Comparison of ENCODE assay signal across 10 cellular contexts in the genomic region with DNA sequence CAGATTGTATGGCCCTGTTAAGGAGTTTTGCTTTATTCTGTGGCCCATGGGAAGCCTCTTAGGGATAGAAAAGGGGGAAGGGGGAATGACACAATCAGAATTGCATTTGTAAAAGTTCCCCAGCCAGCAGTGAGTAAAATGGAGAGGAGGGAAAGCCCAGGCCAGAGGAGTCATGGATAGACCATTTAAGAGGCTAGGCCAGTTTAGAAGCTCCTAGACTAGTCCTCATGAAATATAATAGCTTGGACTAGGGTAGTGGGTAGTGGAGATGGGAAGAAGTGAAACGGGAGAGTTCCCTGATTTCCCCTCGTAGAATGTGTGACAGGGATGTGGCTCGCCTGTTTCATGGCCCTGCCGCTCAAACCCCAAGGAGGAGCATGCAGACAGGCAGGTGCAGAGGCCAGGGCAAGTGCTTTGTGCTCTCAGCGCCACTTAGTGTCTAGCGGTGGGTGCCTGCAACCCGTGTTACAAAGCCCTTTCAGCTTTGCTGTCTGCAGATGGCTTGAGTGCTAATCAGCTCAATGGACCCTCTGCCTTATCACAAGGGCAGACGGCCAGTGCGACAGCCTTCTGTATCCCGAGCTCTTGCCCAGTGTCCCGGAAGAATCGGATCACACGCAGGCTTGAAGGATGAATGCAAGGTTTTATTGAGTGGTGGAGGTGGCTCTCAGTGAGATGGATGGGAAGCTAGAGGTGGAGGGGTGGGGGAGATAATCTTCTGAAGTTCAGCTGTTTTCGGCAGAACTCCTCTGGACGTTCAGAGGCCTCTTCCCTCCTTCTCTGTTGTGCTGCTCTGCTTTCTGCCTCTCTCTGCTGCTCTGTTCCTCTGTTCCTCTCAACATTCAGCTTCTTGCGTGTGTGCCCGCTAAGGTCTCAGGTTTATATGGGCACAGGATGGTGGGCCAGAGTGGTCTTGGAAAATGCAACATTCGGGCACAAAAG.
DNase-seq lines count a peak whose midpoint lies in the region; ATAC-seq, FAIRE-seq and TF ChIP-seq lines count a peak whose summit lies in the region.
"Had no signal": no experiment of that assay in that cellular context is flagged by ENCODE, and none has a peak within 500 bp of the region (broad histone marks: within the 10 kb centered on the region; RNA-seq: fewer than 3 reads in every experiment).

No MANE protein-coding gene starts in this region.

- no peak overlapping the region for H3K4ac ChIP-seq in H1 (replicated peaks; ENCODE audit: insufficient read length, low read depth, low read length)

- H3K79me2 ChIP-seq in H1 (ENCODE audit: control insufficient read depth in 1 of 2, insufficient read depth in 2 of 2, low read length in 2 of 2) = no peaks in the 10 kb centered on the region

- WGBS in H1 (ENCODE audit: extremely low coverage in 1 of 2, insufficient coverage in 1 of 2, insufficient read length in 1 of 2, insufficient replicate concordance in 2 of 2, low coverage in 1 of 2, low lambda C conversion rate in 2 of 2, missing lambda C conversion rate in 1 of 2), 2 experiments = 45% methylated on average over 18 of the region's 18 CpGs; no CpG with 5 or more reads in 1 of the 2 experiments
- WGBS in ovary, 3 donors = 53 to 62% (median 60%) methylated on average over 18 of the region's 18 CpGs

- no peak overlapping the region for H4K5ac ChIP-seq in H1 (ENCODE audit: insufficient read length, low read depth, low read length)

- H3K9ac ChIP-seq in H1 (replicated peaks in 1 of 4; ENCODE audit: extremely low read depth in 1 of 4, low read depth in 3 of 4, low read length in 3 of 4) = no peak overlapping the region

- TF ChIP-seq EP300 in H1 (IDR thresholded peaks at IDR 0.05; ENCODE audit: borderline replicate concordance in 1 of 2, low read depth in 2 of 2, low read length in 2 of 2) = no peak
- no peak for TF ChIP-seq EP300 in ovary (IDR thresholded peaks at IDR 0.05)

- H4K91ac ChIP-seq in H1 (replicated peaks; ENCODE audit: insufficient read length, low read length) = no peak overlapping the region

- no peak overlapping the region for H2BK5ac ChIP-seq in H1 (ENCODE audit: low read depth, low read length)

- H3K4me3 ChIP-seq in H1 (ENCODE audit: extremely low read depth in 1 of 4, insufficient read depth in 2 of 4, low read depth in 3 of 4, low read length in 4 of 4) = no peak overlapping the region
- no peak overlapping the region for H3K4me3 ChIP-seq in ovary
- H3K4me3 ChIP-seq: left lung had no signal

- peak; percentile 72 for TF ChIP-seq RAD21 in H1 (IDR thresholded peaks at IDR 0.05 in 1 of 2, conservative IDR thresholded peaks at IDR 0.05 in 1 of 2; ENCODE audit: low read depth in 2 of 2, low read length in 2 of 2)

- H3K18ac ChIP-seq in H1 (ENCODE audit: extremely low read depth, low read length) = no peak overlapping the region

- no peak for FAIRE-seq in H1 (lab: Jason Lieb, UNC)
- FAIRE-seq: GM18507 had no signal

- POLR2A ChIA-PET in H1 (lab: Charles Lee; ENCODE audit: partially characterized antibody) = interaction anchor here (1.0 to 1.3 kb wide), 2 partner anchors 25 to 146 kb away, joined by 5 to 6 read pairs; partner anchors contain the start of gene CD164

- H3K9me3 ChIP-seq in H1 (ENCODE audit: insufficient read depth in 2 of 2, low read depth in 1 of 2, low read length in 1 of 2) = no peaks in the 10 kb centered on the region
- H3K9me3 ChIP-seq in ovary = no peaks in the 10 kb centered on the region
- H3K9me3 ChIP-seq: left lung had no signal

- no peak overlapping the region for H2AK5ac ChIP-seq in H1 (ENCODE audit: low read depth, low read length)

- H2BK120ac ChIP-seq in H1 (replicated peaks; ENCODE audit: low read depth, low read length) = no peak overlapping the region

- no peaks in the 10 kb centered on the region for H3K27me3 ChIP-seq in H1 (replicated peaks in 1 of 4; ENCODE audit: control insufficient read depth in 3 of 4, extremely low read depth in 1 of 4, insufficient read depth in 3 of 4, low read length in 3 of 4)
- H3K27me3 ChIP-seq in ovary = no peaks in the 10 kb centered on the region
- H3K27me3 ChIP-seq: left lung had no signal

- no peaks in the 10 kb centered on the region for H3K79me1 ChIP-seq in H1 (ENCODE audit: low read depth, low read length)

- ATAC-seq in HG02759 (IDR thresholded peaks at IDR 0.05; ENCODE audit: unreplicated experiment) = peak; percentile 77
- no peak for ATAC-seq in GM18511 (IDR thresholded peaks at IDR 0.05; ENCODE audit: unreplicated experiment)

- H3K36me3 ChIP-seq in H1 (ENCODE audit: control insufficient read depth in 2 of 4, insufficient read depth in 4 of 4, low read length in 3 of 4) (no peaks in the 10 kb centered on the region), ovary (no peaks in the 10 kb centered on the region)
- H3K36me3 ChIP-seq: left lung had no signal

- H4K8ac ChIP-seq in H1 (ENCODE audit: extremely low read depth, insufficient read depth, low read length) = no peak overlapping the region

- peak overlapping the region; percentile 44; the same call in 1 of the 2 replicates for H2BK12ac ChIP-seq in H1 (ENCODE audit: low read depth, low read length)

- DNase-seq in D341Med (ENCODE audit: low spot score) (peak; percentile 45), NOMO-1 treated with dmso at 0.1 percent for 144 hours (lab: John Stamatoyannopoulos, UW; ENCODE audit: unreplicated experiment) (peak; percentile 67), H1 (ENCODE audit: low read depth in 1 of 2, low spot score in 2 of 2) (peak; percentile 58 to 73), ovary (no peak)
- DNase-seq in stimulated activated CD4-positive, alpha-beta T cell treated with anti-CD3 and anti-CD28 coated beads, Interleukin-2, amount 100 ng/mL, for 4 hours (ENCODE audit: low read depth) = peak; percentile 2
- DNase-seq in activated effector memory CD4-positive, alpha-beta T cell treated with anti-CD3 and anti-CD28 coated beads, Interleukin-2, amount 50 U/mL, for 16 hours = no peak

- no peaks in the 10 kb centered on the region for H4K20me1 ChIP-seq in H1 (replicated peaks in 1 of 2; ENCODE audit: control insufficient read depth in 1 of 2, insufficient read depth in 2 of 2, low read length in 2 of 2)

- no peak overlapping the region for H3K14ac ChIP-seq in H1 (ENCODE audit: insufficient read length)

- no peaks in the 10 kb centered on the region; a peak in 3 of 7 replicates for H3K4me1 ChIP-seq in H1 (replicated peaks in 1 of 4; ENCODE audit: control insufficient read depth in 3 of 4, insufficient read depth in 4 of 4, low read length in 3 of 4)
- no peaks in the 10 kb centered on the region for H3K4me1 ChIP-seq in ovary (ENCODE audit: insufficient read depth)

- no peak overlapping the region for H3K56ac ChIP-seq in H1 (replicated peaks; ENCODE audit: insufficient read length, low read depth, low read length)

- intact Hi-C loops in ovary (cut with DNase I) = loop anchor here in 1 of 4 donors (5.0 kb wide), 1 partner anchor 791 kb away; no protein-coding TSS in a partner anchor

- peak overlapping the region in 1 of 2 experiments; percentile 29; a peak in 2 of 4 replicates for H3K4me2 ChIP-seq in H1 (ENCODE audit: insufficient read depth in 1 of 2, low read depth in 2 of 2, low read length in 2 of 2)

- no peak overlapping the region for H3K23ac ChIP-seq in H1 (ENCODE audit: insufficient read length)

- peak; percentile 54 to 75 (median 63) for TF ChIP-seq CTCF in H1 (IDR thresholded peaks at IDR 0.05; ENCODE audit: control extremely low read depth in 1 of 3, insufficient read depth in 1 of 3, low read depth in 1 of 3, low read length in 3 of 3)
- TF ChIP-seq CTCF in ovary (IDR thresholded peaks at IDR 0.05) = no peak

- H3K27ac ChIP-seq in H1 (ENCODE audit: low read depth, low read length) (no peak overlapping the region), ovary (no peak overlapping the region)

- TF ChIP-seq POLR2A in H1 (IDR thresholded peaks at IDR 0.05; ENCODE audit: control extremely low read depth in 1 of 2, low read depth in 2 of 2, low read length in 2 of 2) (no peak), ovary (IDR thresholded peaks at IDR 0.05) (no peak)

- H2BK15ac ChIP-seq in H1 (ENCODE audit: low read length) = 0 out of 2 replicates have a peak overlapping the region, but pooled peaks have one; percentile 24

- H2AFZ ChIP-seq in H1 (ENCODE audit: low read length) = peak overlapping the region; percentile 95

- peak overlapping the region; percentile 9; the same call in 1 of the 2 replicates for H2BK20ac ChIP-seq in H1 (ENCODE audit: low read length)

- CTCF ChIA-PET in H1 (lab: Charles Lee; ENCODE audit: partially characterized antibody) = interaction anchor here (0.6 to 2.1 kb wide), 19 partner anchors 11 to 520 kb away, joined by 3 to 9 read pairs (median 3); no protein-coding TSS in a partner anchor

- H3K23me2 ChIP-seq in H1 (ENCODE audit: low read depth, low read length) = no peaks in the 10 kb centered on the region

TF ChIP-seq in H1, 55 proteins besides CTCF, POLR2A, EP300 and RAD21 (continues in another document):
- TF ChIP-seq SIN3A (conservative IDR thresholded peaks at IDR 0.05 in 1 of 2, IDR thresholded peaks at IDR 0.05 in 1 of 2; ENCODE audit: low read depth in 1 of 2, low read length in 2 of 2) = no peak
- TF ChIP-seq CTBP2 (IDR thresholded peaks at IDR 0.05; ENCODE audit: borderline replicate concordance, insufficient read depth, insufficient read length, low read length) = no peak
- TF ChIP-seq CHD1 (IDR thresholded peaks at IDR 0.05; ENCODE audit: low read depth, low read length) = no peak
- TF ChIP-seq, protein P1, sequence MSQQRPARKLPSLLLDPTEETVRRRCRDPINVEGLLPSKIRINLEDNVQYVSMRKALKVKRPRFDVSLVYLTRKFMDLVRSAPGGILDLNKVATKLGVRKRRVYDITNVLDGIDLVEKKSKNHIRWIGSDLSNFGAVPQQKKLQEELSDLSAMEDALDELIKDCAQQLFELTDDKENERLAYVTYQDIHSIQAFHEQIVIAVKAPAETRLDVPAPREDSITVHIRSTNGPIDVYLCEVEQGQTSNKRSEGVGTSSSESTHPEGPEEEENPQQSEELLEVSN (IDR thresholded peaks at IDR 0.05) = peak; percentile 73
- TF ChIP-seq CREB1 (IDR thresholded peaks at IDR 0.05) = no peak
- peak; percentile 76 for TF ChIP-seq MAX (IDR thresholded peaks at IDR 0.05)
- no peak for TF ChIP-seq BRCA1 (IDR thresholded peaks at IDR 0.05; ENCODE audit: low read depth, low read length)
- TF ChIP-seq TAF1 (IDR thresholded peaks at IDR 0.05; ENCODE audit: low read depth, low read length) = peak; percentile 15; the same call in 1 of the 2 replicates
- TF ChIP-seq NANOG (IDR thresholded peaks at IDR 0.05; ENCODE audit: insufficient read depth, low read depth, low read length, poor library complexity, severe bottlenecking) = no peak
- TF ChIP-seq ASH2L (IDR thresholded peaks at IDR 0.05; ENCODE audit: low read length) = peak; percentile 51
- TF ChIP-seq YY1 (IDR thresholded peaks at IDR 0.05; ENCODE audit: low read depth, low read length) = no peak

Comparison
In these comparisons a context has a peak if more than half of its experiments do, and no peak if none do; other contexts are left out.
1. DNase-seq: peak in D341Med (single experiment), NOMO-1 treated with dmso at 0.1 percent for 144 hours (single experiment), H1 (2 of 2) and stimulated activated CD4-positive, alpha-beta T cell treated with anti-CD3 and anti-CD28 coated beads, Interleukin-2, amount 100 ng/mL, for 4 hours (single experiment); none in activated effector memory CD4-positive, alpha-beta T cell treated with anti-CD3 and anti-CD28 coated beads, Interleukin-2, amount 50 U/mL, for 16 hours (single experiment) and ovary (0 of 5).
2. CTCF ChIP-seq: peak in H1 (3 of 3); none in ovary (0 of 3).